In genomic region chr6:8282380-8282779, GRCh38 we compare ENCODE assay signal across 26 cellular contexts.
"Had no signal": no experiment of that assay in that cellular context is flagged by ENCODE, and none has a peak within 500 bp of the region (broad histone marks: within the 10 kb centered on the region; RNA-seq: fewer than 3 reads in every experiment).

No MANE protein-coding gene starts in this region.

- H3K4me3 Mint-ChIP-seq: mesothelial cell of epicardium; naive B cell; natural killer cell; stimulated activated naive CD8-positive, alpha-beta T cell treated with anti-CD3 and anti-CD28 coated beads, Interleukin-15, Interleukin-2, amounts not matched to agents 100 ng/mL and 50 ng/mL, for 24 hours; type B pancreatic cell had no signal

- H3K27ac ChIP-seq: left lung, pancreas, prostate gland, skin epidermis, suprapubic skin, tibial nerve, vagina had no signal

- H3K9me3 ChIP-seq: pancreas, prostate gland, suprapubic skin, vagina had no signal

- H3K27me3 Mint-ChIP-seq: stimulated activated naive CD8-positive, alpha-beta T cell treated with anti-CD3 and anti-CD28 coated beads, Interleukin-15, Interleukin-2, amounts not matched to agents 100 ng/mL and 50 ng/mL, for 24 hours had no signal

- H3K4me3 ChIP-seq: left lung, lung, pancreas, prostate gland, skin epidermis, suprapubic skin, tibial nerve, vagina had no signal

- DNase-seq: hippocampal formation; kidney glomerular epithelial cell; left cardiac atrium; mesendoderm; naive B cell; natural killer cell; nucleus accumbens; retina; stimulated activated CD4-positive, alpha-beta T cell treated with anti-CD3 and anti-CD28 coated beads, Interleukin-12 subunit alpha, Interleukin-12 subunit beta, amount 100 ng/mL, for 4 hours; stimulated activated CD4-positive, alpha-beta T cell treated with anti-CD3 and anti-CD28 coated beads, Interleukin-15, amount 100 ng/mL, for 24 hours; stimulated activated CD4-positive, alpha-beta T cell treated with anti-CD3 and anti-CD28 coated beads, Interleukin-2, amount 100 ng/mL, for 24 hours; stimulated activated CD4-positive, alpha-beta T cell treated with anti-CD3 and anti-CD28 coated beads, Interleukin-4, amount 100 ng/mL, for 1 hour; stimulated activated naive CD4-positive, alpha-beta T cell had no signal

- FAIRE-seq: keratinocyte, pancreas had no signal

- H3K27ac Mint-ChIP-seq: mesothelial cell of epicardium; natural killer cell; stimulated activated naive CD8-positive, alpha-beta T cell treated with anti-CD3 and anti-CD28 coated beads, Interleukin-15, Interleukin-2, amounts not matched to agents 100 ng/mL and 50 ng/mL, for 24 hours; type B pancreatic cell had no signal

- H3K36me3 Mint-ChIP-seq: mesothelial cell of epicardium, naive B cell, natural killer cell, type B pancreatic cell had no signal

- H3K9me3 Mint-ChIP-seq: natural killer cell; stimulated activated naive CD8-positive, alpha-beta T cell treated with anti-CD3 and anti-CD28 coated beads, Interleukin-15, Interleukin-2, amounts not matched to agents 100 ng/mL and 50 ng/mL, for 24 hours had no signal

- H3K27me3 ChIP-seq: left lung, tibial nerve, vagina had no signal

- H3K4me1 ChIP-seq: left lung, pancreas, prostate gland, suprapubic skin, tibial nerve, vagina had no signal

- ATAC-seq: left cardiac atrium, left lung, natural killer cell, pancreas, sciatic nerve had no signal

- H3K36me3 ChIP-seq: pancreas, prostate gland, suprapubic skin, tibial nerve, vagina had no signal
